ENCODE assay signal across 1 cellular context in the genomic region with DNA sequence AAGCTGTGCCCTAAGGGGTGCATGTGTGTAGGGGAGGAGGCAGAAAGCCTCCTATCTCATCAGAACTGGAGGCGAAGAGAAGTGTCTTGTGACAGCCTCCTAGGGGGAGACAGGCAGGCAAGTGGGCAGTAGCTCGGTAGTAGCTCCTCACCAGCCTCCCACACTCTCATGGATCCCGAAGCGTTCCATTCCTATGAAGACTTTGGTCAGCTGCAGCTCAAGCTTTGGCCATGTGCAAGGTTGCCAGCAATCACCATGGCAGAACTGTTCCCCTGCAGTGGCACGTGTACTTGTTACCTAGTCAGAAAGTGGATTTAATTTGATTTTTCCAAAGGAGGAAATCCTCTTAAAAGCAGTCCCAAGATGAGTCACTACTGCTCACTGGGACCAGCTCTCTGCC.
TF ChIP-seq lines count a peak whose summit lies in the region.

No MANE protein-coding gene starts in this region.

TF ChIP-seq in WTC11, 78 proteins besides CTCF, POLR2A, EP300 and RAD21:
- TF ChIP-seq CBFB (CRISPR knock-in tag; IDR thresholded peaks at IDR 0.05; ENCODE audit: low read depth) (no peak), ZNF232 (CRISPR knock-in tag; IDR thresholded peaks at IDR 0.05) (no peak), ZNF121 (CRISPR knock-in tag; IDR thresholded peaks at IDR 0.05) (no peak), RELA (CRISPR knock-in tag; IDR thresholded peaks at IDR 0.05; ENCODE audit: borderline replicate concordance) (no peak), SOX15 (CRISPR knock-in tag; IDR thresholded peaks at IDR 0.05) (no peak)
- TF ChIP-seq, protein P1, sequence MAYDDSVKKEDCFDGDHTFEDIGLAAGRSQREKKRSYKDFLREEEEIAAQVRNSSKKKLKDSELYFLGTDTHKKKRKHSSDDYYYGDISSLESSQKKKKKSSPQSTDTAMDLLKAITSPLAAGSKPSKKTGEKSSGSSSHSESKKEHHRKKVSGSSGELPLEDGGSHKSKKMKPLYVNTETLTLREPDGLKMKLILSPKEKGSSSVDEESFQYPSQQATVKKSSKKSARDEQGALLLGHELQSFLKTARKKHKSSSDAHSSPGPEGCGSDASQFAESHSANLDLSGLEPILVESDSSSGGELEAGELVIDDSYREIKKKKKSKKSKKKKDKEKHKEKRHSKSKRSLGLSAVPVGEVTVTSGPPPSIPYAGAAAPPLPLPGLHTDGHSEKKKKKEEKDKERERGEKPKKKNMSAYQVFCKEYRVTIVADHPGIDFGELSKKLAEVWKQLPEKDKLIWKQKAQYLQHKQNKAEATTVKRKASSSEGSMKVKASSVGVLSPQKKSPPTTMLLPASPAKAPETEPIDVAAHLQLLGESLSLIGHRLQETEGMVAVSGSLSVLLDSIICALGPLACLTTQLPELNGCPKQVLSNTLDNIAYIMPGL (CRISPR knock-in tag; IDR thresholded peaks at IDR 0.05), result no peak
- TF ChIP-seq, protein P2, sequence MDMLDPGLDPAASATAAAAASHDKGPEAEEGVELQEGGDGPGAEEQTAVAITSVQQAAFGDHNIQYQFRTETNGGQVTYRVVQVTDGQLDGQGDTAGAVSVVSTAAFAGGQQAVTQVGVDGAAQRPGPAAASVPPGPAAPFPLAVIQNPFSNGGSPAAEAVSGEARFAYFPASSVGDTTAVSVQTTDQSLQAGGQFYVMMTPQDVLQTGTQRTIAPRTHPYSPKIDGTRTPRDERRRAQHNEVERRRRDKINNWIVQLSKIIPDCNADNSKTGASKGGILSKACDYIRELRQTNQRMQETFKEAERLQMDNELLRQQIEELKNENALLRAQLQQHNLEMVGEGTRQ (CRISPR knock-in tag; IDR thresholded peaks at IDR 0.05), result no peak
- TF ChIP-seq, protein P3, sequence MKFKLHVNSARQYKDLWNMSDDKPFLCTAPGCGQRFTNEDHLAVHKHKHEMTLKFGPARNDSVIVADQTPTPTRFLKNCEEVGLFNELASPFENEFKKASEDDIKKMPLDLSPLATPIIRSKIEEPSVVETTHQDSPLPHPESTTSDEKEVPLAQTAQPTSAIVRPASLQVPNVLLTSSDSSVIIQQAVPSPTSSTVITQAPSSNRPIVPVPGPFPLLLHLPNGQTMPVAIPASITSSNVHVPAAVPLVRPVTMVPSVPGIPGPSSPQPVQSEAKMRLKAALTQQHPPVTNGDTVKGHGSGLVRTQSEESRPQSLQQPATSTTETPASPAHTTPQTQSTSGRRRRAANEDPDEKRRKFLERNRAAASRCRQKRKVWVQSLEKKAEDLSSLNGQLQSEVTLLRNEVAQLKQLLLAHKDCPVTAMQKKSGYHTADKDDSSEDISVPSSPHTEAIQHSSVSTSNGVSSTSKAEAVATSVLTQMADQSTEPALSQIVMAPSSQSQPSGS (CRISPR knock-in tag; IDR thresholded peaks at IDR 0.05; ENCODE audit: borderline replicate concordance, low read depth), result no peak
